Comparison of ENCODE assay signal across 20 cellular contexts in genomic region chr3:164470471-164470870, GRCh38.
"Had no signal": no experiment of that assay in that cellular context is flagged by ENCODE, and none has a peak within 500 bp of the region (broad histone marks: within the 10 kb centered on the region; RNA-seq: fewer than 3 reads in every experiment).

No MANE protein-coding gene starts in this region.

- H3K27me3 ChIP-seq: colonic mucosa, heart left ventricle, neutrophil, right lobe of liver, testis, tibial nerve, upper lobe of right lung had no signal

- DNase-seq: colonic mucosa; effector CD8-positive, alpha-beta T cell; foreskin melanocyte; heart left ventricle; hippocampal formation; left colon; left ventricle myocardium superior; naive thymus-derived CD4-positive, alpha-beta T cell; psoas muscle; retina; right lobe of liver; stimulated activated CD4-positive, alpha-beta T cell treated with anti-CD3 and anti-CD28 coated beads, Interleukin-4, amount 100 ng/mL, for 1 hour; stimulated activated CD8-positive, alpha-beta memory T cell treated with anti-CD3 and anti-CD28 coated beads, Interleukin-4, amount 100 ng/mL, for 48 hours; stimulated activated naive CD8-positive, alpha-beta T cell treated with anti-CD3 and anti-CD28 coated beads, Interleukin-15, amount 100 ng/mL, for 72 hours; testis; upper lobe of right lung had no signal

- H3K4me1 ChIP-seq: colonic mucosa, heart left ventricle, psoas muscle, testis, tibial nerve, upper lobe of right lung had no signal

- H3K27ac ChIP-seq: colonic mucosa, heart left ventricle, neutrophil, psoas muscle, right lobe of liver, testis, tibial nerve, upper lobe of right lung had no signal

- H3K36me3 ChIP-seq: colonic mucosa, heart left ventricle, neutrophil, right lobe of liver, tibial nerve, upper lobe of right lung had no signal

- ATAC-seq: heart left ventricle; left colon; left ventricle myocardium superior; naive thymus-derived CD4-positive, alpha-beta T cell; psoas muscle; right lobe of liver; stimulated activated effector memory CD8-positive, alpha-beta T cell treated with anti-CD3 and anti-CD28 coated beads, Interleukin-12 subunit alpha, Interleukin-12 subunit beta, amount 100 ng/mL, for 72 hours; stimulated activated naive CD8-positive, alpha-beta T cell treated with anti-CD3 and anti-CD28 coated beads, Interleukin-15, amount 100 ng/mL, for 72 hours; upper lobe of right lung had no signal

- H3K4me3 ChIP-seq: colonic mucosa, heart left ventricle, lung, psoas muscle, right lobe of liver, testis, tibial nerve, upper lobe of right lung had no signal

- H3K9me3 ChIP-seq: colonic mucosa, neutrophil, psoas muscle, right lobe of liver, testis, upper lobe of right lung had no signal
